ENCODE assay signal across 9 cellular contexts in the genomic region with DNA sequence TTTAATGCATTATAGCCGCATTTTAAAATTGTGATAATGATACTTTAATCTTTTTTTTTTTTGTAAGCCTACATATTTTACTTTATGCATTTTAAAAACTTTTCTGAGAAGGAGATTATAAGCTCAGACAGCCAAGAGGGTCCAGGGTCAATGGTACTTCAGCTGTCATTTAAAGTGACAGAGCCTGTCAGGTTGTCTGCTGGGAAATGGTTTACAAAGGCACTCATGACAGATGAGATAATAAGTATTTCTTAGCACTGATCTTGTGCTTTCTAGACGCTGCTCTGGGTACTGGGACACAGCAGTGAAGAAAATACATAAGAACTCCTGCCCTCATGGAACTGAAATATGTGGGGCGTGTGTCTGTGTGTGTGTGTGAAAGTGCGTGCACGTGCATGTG. TPM values are rescaled to one million over a fixed set of nuclear protein-coding genes. Genes with fewer than 3 reads are reported as not detected.
"Had no signal": no experiment of that assay in that cellular context is flagged by ENCODE, and none has a peak within 500 bp of the region (broad histone marks: within the 10 kb centered on the region; RNA-seq: fewer than 3 reads in every experiment).

No MANE protein-coding gene starts in this region.

- ATAC-seq: GM23338, K562 had no signal

- FAIRE-seq: H1, H54, HTR-8/SVneo, K562 had no signal

- H3K4me2 ChIP-seq: GM23338 had no signal

- DNase-seq: H9, HCEC 1CT, IMR-90 had no signal

- H3K4me3 ChIP-seq: GM23338, K562 had no signal

RNA-seq across cellular contexts. Expression of a gene that starts 19.6 kb away (rescaled TPM):
- total RNA-seq: HT-29, IMR-90, K562 had no signal
- polyA plus RNA-seq: IMR-90, K562 had no signal
